16 cellular contexts compared by ENCODE assay signal in the genomic region with DNA sequence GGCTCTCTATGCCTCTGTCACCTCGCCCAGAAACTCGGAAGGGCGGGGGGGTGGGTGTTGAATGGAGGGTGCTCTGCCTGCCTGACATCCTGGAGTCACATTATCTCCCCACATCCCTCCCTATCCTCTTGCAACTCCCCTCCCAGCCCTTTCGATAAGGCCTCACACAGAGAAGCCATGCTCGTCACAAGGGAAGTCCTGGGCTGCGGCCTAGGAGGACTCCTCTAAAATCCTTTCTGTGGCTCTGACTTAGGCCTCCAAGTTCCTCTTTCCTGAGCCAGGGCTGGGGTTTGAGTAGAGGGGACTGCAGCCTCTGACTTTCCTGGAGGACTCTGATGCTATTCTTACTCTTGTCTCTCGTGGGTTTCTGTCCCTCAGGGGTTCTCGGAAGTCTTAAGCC.
"Had no signal": no experiment of that assay in that cellular context is flagged by ENCODE, and none has a peak within 500 bp of the region (broad histone marks: within the 10 kb centered on the region; RNA-seq: fewer than 3 reads in every experiment).

No MANE protein-coding gene starts in this region.

- H3K27ac Mint-ChIP-seq: activated B cell treated with CpG ODN at 0.5 μM for 24 hours; activated CD4-positive, alpha-beta memory T cell treated with anti-CD3 and anti-CD28 coated beads, Interleukin-2, amount 10 ng/mL, durations not matched to agents 7 days and 5 days; activated CD8-positive, alpha-beta memory T cell treated with anti-CD3 and anti-CD28 coated beads, Interleukin-2, amount 10 ng/mL, durations not matched to agents 7 days and 5 days; activated naive CD8-positive, alpha-beta T cell; natural killer cell; stimulated activated naive B cell treated with anti-CD40 and anti-IgM and Interleukin-4, amounts not matched to agents 10 μg/mL and 1 μg/mL and 100 μg/mL, for 72 hours had no signal

- ATAC-seq: activated CD8-positive, alpha-beta memory T cell treated with anti-CD3 and anti-CD28 coated beads, Interleukin-2, amount 10 ng/mL, durations not matched to agents 7 days and 5 days; lower lobe of right lung; natural killer cell; stimulated activated naive B cell treated with anti-CD40 and anti-IgM and Interleukin-4, amounts not matched to agents 10 μg/mL and 1 μg/mL and 100 μg/mL, for 72 hours; upper lobe of right lung had no signal

- H3K27me3 Mint-ChIP-seq: activated CD4-positive, alpha-beta memory T cell treated with anti-CD3 and anti-CD28 coated beads, Interleukin-2, amount 10 ng/mL, durations not matched to agents 7 days and 5 days; activated CD8-positive, alpha-beta memory T cell treated with anti-CD3 and anti-CD28 coated beads, Interleukin-2, amount 10 ng/mL, durations not matched to agents 7 days and 5 days had no signal

- H3K36me3 Mint-ChIP-seq: activated CD8-positive, alpha-beta memory T cell treated with anti-CD3 and anti-CD28 coated beads, Interleukin-2, amount 10 ng/mL, durations not matched to agents 7 days and 5 days; activated naive CD8-positive, alpha-beta T cell; natural killer cell; stimulated activated naive B cell treated with anti-CD40 and anti-IgM and Interleukin-4, amounts not matched to agents 10 μg/mL and 1 μg/mL and 100 μg/mL, for 72 hours had no signal

- H3K4me1 Mint-ChIP-seq: activated B cell treated with CpG ODN at 0.5 μM for 24 hours; activated CD4-positive, alpha-beta memory T cell treated with anti-CD3 and anti-CD28 coated beads, Interleukin-2, amount 10 ng/mL, durations not matched to agents 7 days and 5 days; activated CD8-positive, alpha-beta memory T cell treated with anti-CD3 and anti-CD28 coated beads, Interleukin-2, amount 10 ng/mL, durations not matched to agents 7 days and 5 days; natural killer cell; stimulated activated naive B cell treated with anti-CD40 and anti-IgM and Interleukin-4, amounts not matched to agents 10 μg/mL and 1 μg/mL and 100 μg/mL, for 72 hours had no signal

- H3K9me3 Mint-ChIP-seq: activated B cell treated with CpG ODN at 0.5 μM for 24 hours; activated CD4-positive, alpha-beta memory T cell treated with anti-CD3 and anti-CD28 coated beads, Interleukin-2, amount 10 ng/mL, durations not matched to agents 7 days and 5 days; natural killer cell had no signal

- DNase-seq: activated B cell treated with CpG ODN at 0.5 μM for 24 hours; activated CD4-positive, alpha-beta memory T cell treated with anti-CD3 and anti-CD28 coated beads, Interleukin-2, amount 10 ng/mL, durations not matched to agents 7 days and 5 days; activated CD4-positive, alpha-beta T cell treated with anti-CD3 and anti-CD28 coated beads for 4 hours; activated CD8-positive, alpha-beta memory T cell treated with anti-CD3 and anti-CD28 coated beads, Interleukin-2, amount 10 ng/mL, durations not matched to agents 7 days and 5 days; amniotic stem cell; erythroblast; foreskin melanocyte; lower lobe of right lung; natural killer cell; nucleus accumbens; retina; spleen; stimulated activated CD4-positive, alpha-beta T cell treated with anti-CD3 and anti-CD28 coated beads, Interleukin-4, amount 100 ng/mL, for 4 hours; stimulated activated naive B cell treated with anti-CD40 and anti-IgM and Interleukin-4, amounts not matched to agents 10 μg/mL and 1 μg/mL and 100 μg/mL, for 72 hours; upper lobe of right lung had no signal

- H3K4me3 Mint-ChIP-seq: activated B cell treated with CpG ODN at 0.5 μM for 24 hours; activated CD4-positive, alpha-beta memory T cell treated with anti-CD3 and anti-CD28 coated beads, Interleukin-2, amount 10 ng/mL, durations not matched to agents 7 days and 5 days; activated CD8-positive, alpha-beta memory T cell treated with anti-CD3 and anti-CD28 coated beads, Interleukin-2, amount 10 ng/mL, durations not matched to agents 7 days and 5 days; activated naive CD8-positive, alpha-beta T cell; natural killer cell; stimulated activated naive B cell treated with anti-CD40 and anti-IgM and Interleukin-4, amounts not matched to agents 10 μg/mL and 1 μg/mL and 100 μg/mL, for 72 hours had no signal
